ENCODE assay signal across 19 cellular contexts in the genomic region with DNA sequence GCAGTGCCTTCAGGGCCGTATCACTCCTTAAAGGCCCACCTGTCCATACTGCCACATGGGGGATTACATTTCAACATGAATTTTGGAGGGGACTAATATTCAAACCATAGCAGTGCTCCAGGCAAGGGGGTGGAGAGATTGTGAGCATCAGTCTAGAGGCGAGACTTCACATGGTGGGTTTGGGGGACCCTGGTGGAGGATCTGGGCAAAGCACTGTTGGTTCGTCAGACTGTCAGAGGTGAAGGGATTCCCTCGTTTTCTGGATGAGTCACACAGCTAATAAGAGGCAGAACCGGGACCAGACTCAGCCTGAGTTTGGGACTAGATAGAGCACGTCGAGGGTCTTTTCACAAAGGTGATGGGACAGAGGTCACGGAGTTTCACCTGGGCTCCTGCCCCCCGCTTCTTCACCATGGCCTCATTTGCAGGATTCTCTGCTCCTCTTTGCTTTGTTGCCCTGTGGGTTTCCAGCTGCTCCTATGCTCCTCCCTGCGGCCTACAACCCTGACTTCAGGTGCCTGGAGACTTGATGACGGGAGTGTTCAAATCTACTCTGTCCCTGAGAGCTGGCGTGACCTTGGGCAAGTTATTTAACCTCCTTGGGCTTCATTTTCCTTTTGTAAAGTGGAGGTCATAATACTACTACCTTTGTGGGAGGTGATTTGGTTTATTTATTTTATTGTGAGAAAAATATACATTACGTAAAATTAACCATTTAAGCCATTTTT. TPM values are rescaled to one million over a fixed set of nuclear protein-coding genes. Genes with fewer than 3 reads are reported as not detected.
DNase-seq lines count a peak whose midpoint lies in the region; ATAC-seq, FAIRE-seq and TF ChIP-seq lines count a peak whose summit lies in the region.
"Had no signal": no experiment of that assay in that cellular context is flagged by ENCODE, and none has a peak within 500 bp of the region (broad histone marks: within the 10 kb centered on the region; RNA-seq: fewer than 3 reads in every experiment).

No MANE protein-coding gene starts in this region.

- no peak overlapping the region for H3K4me3 ChIP-seq in GM12864 (ENCODE audit: low read depth, low read length)
- H3K4me3 ChIP-seq in choroid plexus epithelial cell (ENCODE audit: low read depth, low read length): no peak overlapping the region
- no peak overlapping the region for H3K4me3 ChIP-seq in pancreas
- H3K4me3 ChIP-seq: heart right ventricle had no signal

- H3K36me3 Mint-ChIP-seq in activated naive CD8-positive, alpha-beta T cell treated with anti-CD3 and anti-CD28 coated beads for 36 hours: no peaks in the 10 kb centered on the region
- H3K36me3 Mint-ChIP-seq in activated naive CD4-positive, alpha-beta T cell treated with anti-CD3 and anti-CD28 coated beads for 36 hours (ENCODE audit: low read depth): no peaks in the 10 kb centered on the region
- H3K36me3 Mint-ChIP-seq: CD14-positive monocyte had no signal

- CTCF ChIA-PET in activated naive CD4-positive, alpha-beta T cell treated with anti-CD3 and anti-CD28 coated beads for 36 hours (lab: Charles Lee): interaction anchor here (1.3 kb wide), 1 partner anchor 147 kb away, joined by 3 read pairs; no protein-coding TSS in a partner anchor

- FAIRE-seq in HTR-8/SVneo (lab: Jason Lieb, UNC) (peak; percentile 51), pancreas (lab: Jason Lieb, UNC) (no peak)
- FAIRE-seq: colon had no signal

- peak in 2 of 4 donors; percentile 6 to 21 for ATAC-seq in pancreas
- ATAC-seq: activated naive CD8-positive, alpha-beta T cell treated with anti-CD3 and anti-CD28 coated beads, Interleukin-2, amount 50 U/mL, for 24 hours; heart right ventricle had no signal

- no peaks in the 10 kb centered on the region for H3K27me3 ChIP-seq in pancreas
- H3K27me3 ChIP-seq: heart right ventricle had no signal

- H3K9me3 Mint-ChIP-seq in activated naive CD8-positive, alpha-beta T cell treated with anti-CD3 and anti-CD28 coated beads for 36 hours: no peaks in the 10 kb centered on the region
- H3K9me3 Mint-ChIP-seq in activated naive CD4-positive, alpha-beta T cell treated with anti-CD3 and anti-CD28 coated beads for 36 hours: no peaks in the 10 kb centered on the region
- H3K9me3 Mint-ChIP-seq: activated naive CD8-positive, alpha-beta T cell treated with anti-CD3 and anti-CD28 coated beads, Interleukin-2, amount 50 U/mL, for 24 hours; CD14-positive monocyte had no signal

- H3K36me3 ChIP-seq in pancreas: no peaks in the 10 kb centered on the region

- intact Hi-C loops in pancreas (cut with DNase I): no loop called here
- intact Hi-C loops in activated naive CD4-positive, alpha-beta T cell treated with anti-CD3 and anti-CD28 coated beads for 36 hours (cut with micrococcal nuclease): no loop called here

- H3K4me3 Mint-ChIP-seq in activated naive CD8-positive, alpha-beta T cell treated with anti-CD3 and anti-CD28 coated beads for 36 hours: no peak overlapping the region
- H3K4me3 Mint-ChIP-seq in activated naive CD4-positive, alpha-beta T cell treated with anti-CD3 and anti-CD28 coated beads for 36 hours: no peak overlapping the region
- H3K4me3 Mint-ChIP-seq: activated naive CD8-positive, alpha-beta T cell treated with anti-CD3 and anti-CD28 coated beads, Interleukin-2, amount 50 U/mL, for 24 hours; CD14-positive monocyte had no signal

- no peaks in the 10 kb centered on the region for H3K4me1 Mint-ChIP-seq in activated naive CD8-positive, alpha-beta T cell treated with anti-CD3 and anti-CD28 coated beads for 36 hours
- no peaks in the 10 kb centered on the region for H3K4me1 Mint-ChIP-seq in activated naive CD4-positive, alpha-beta T cell treated with anti-CD3 and anti-CD28 coated beads for 36 hours (ENCODE audit: low read depth)
- H3K4me1 Mint-ChIP-seq: activated naive CD8-positive, alpha-beta T cell treated with anti-CD3 and anti-CD28 coated beads, Interleukin-2, amount 50 U/mL, for 24 hours; CD14-positive monocyte had no signal

- H3K4me1 ChIP-seq in pancreas: peaks cover 27 to 56% (median 41%) of the 10 kb centered on the region in 3 donors
- H3K4me1 ChIP-seq: parathyroid adenoma had no signal

- peak; percentile 37 for TF ChIP-seq CTCF in GM12864 (IDR thresholded peaks at IDR 0.05; ENCODE audit: low read depth, low read length, missing control alignments)
- peak; percentile 38 for TF ChIP-seq CTCF in choroid plexus epithelial cell (conservative IDR thresholded peaks at IDR 0.05; ENCODE audit: low read depth, low read length)
- no peak for TF ChIP-seq CTCF in pancreas (IDR thresholded peaks at IDR 0.05)

- H3K27ac Mint-ChIP-seq in activated naive CD8-positive, alpha-beta T cell treated with anti-CD3 and anti-CD28 coated beads for 36 hours: no peak overlapping the region
- H3K27ac Mint-ChIP-seq in activated naive CD4-positive, alpha-beta T cell treated with anti-CD3 and anti-CD28 coated beads for 36 hours: no peak overlapping the region
- H3K27ac Mint-ChIP-seq: activated naive CD8-positive, alpha-beta T cell treated with anti-CD3 and anti-CD28 coated beads, Interleukin-2, amount 50 U/mL, for 24 hours; CD14-positive monocyte had no signal

- 30 to 62% methylated on average over 13 of the region's 13 CpGs for WGBS in pancreas, 2 donors

- H3K27ac ChIP-seq in pancreas: peak overlapping the region; percentile 17 to 84 (median 80)
- H3K27ac ChIP-seq: parathyroid adenoma had no signal

- H3K9me3 ChIP-seq in pancreas: no peaks in the 10 kb centered on the region
- H3K9me3 ChIP-seq: heart right ventricle had no signal

- no peaks in the 10 kb centered on the region for H3K27me3 Mint-ChIP-seq in activated naive CD8-positive, alpha-beta T cell treated with anti-CD3 and anti-CD28 coated beads for 36 hours
- no peaks in the 10 kb centered on the region for H3K27me3 Mint-ChIP-seq in activated naive CD4-positive, alpha-beta T cell treated with anti-CD3 and anti-CD28 coated beads for 36 hours (ENCODE audit: low read depth)
- H3K27me3 Mint-ChIP-seq: activated naive CD8-positive, alpha-beta T cell treated with anti-CD3 and anti-CD28 coated beads, Interleukin-2, amount 50 U/mL, for 24 hours had no signal

- DNase-seq in GM12864 (ENCODE audit: low read depth): no peak
- DNase-seq in HTR-8/SVneo (ENCODE audit: insufficient read length, low spot score): no peak
- no peak for DNase-seq in choroid plexus epithelial cell (ENCODE audit: low read depth)
- peak in 4 of 6 donors; percentile 16 to 61 (median 39) for DNase-seq in pancreas
- DNase-seq in activated naive CD8-positive, alpha-beta T cell treated with anti-CD3 and anti-CD28 coated beads for 36 hours: no peak
- DNase-seq in activated CD4-positive, CD25-positive, alpha-beta regulatory T cell treated with anti-CD3 and anti-CD28 coated beads, Interleukin-2, amount 50 U/mL, for 72 hours: no peak
- no peak for DNase-seq in iPS-NIHi11 (ENCODE audit: low spot score)
- DNase-seq in activated naive CD4-positive, alpha-beta T cell treated with anti-CD3 and anti-CD28 coated beads for 36 hours: no peak
- DNase-seq: activated CD4-positive, alpha-beta T cell treated with anti-CD3 and anti-CD28 coated beads for 4 hours; activated naive CD8-positive, alpha-beta T cell treated with anti-CD3 and anti-CD28 coated beads, Interleukin-2, amount 50 U/mL, for 24 hours; heart right ventricle; kidney glomerular epithelial cell; midbrain; NCI-H2107; NCI-H774; stimulated activated CD4-positive, alpha-beta T cell treated with anti-CD3 and anti-CD28 coated beads, Interleukin-12 subunit alpha, Interleukin-12 subunit beta, amount 100 ng/mL, for 4 hours had no signal

RNA-seq across cellular contexts. Expression of gene TEAD4, which starts 41.5 kb away (rescaled TPM):
- total RNA-seq in pancreas: 10 to 100 TPM; 22.6 to 43.8 (median 31.0) TPM
- polyA plus RNA-seq in pancreas: 10 to 100 TPM; 17.4 to 30.3 TPM
- 1 to 10 TPM; 3.4 to 3.7 TPM for total RNA-seq in activated naive CD8-positive, alpha-beta T cell treated with anti-CD3 and anti-CD28 coated beads for 36 hours
- 1 to 10 TPM; 3.7 to 4.5 TPM for total RNA-seq in activated naive CD4-positive, alpha-beta T cell treated with anti-CD3 and anti-CD28 coated beads for 36 hours
- polyA plus RNA-seq: CD14-positive monocyte had no signal

Comparison
In these comparisons a context has a peak if more than half of its experiments do, and no peak if none do; other contexts are left out.
1. DNase-seq: peak in pancreas (4 of 6); none in GM12864 (single experiment), HTR-8/SVneo (single experiment), choroid plexus epithelial cell (single experiment), activated naive CD8-positive, alpha-beta T cell treated with anti-CD3 and anti-CD28 coated beads for 36 hours (single experiment), activated CD4-positive, CD25-positive, alpha-beta regulatory T cell treated with anti-CD3 and anti-CD28 coated beads, Interleukin-2, amount 50 U/mL, for 72 hours (single experiment), iPS-NIHi11 (single experiment) and activated naive CD4-positive, alpha-beta T cell treated with anti-CD3 and anti-CD28 coated beads for 36 hours (single experiment).
2. CTCF ChIP-seq: peak in GM12864 (single experiment) and choroid plexus epithelial cell (single experiment); none in pancreas (0 of 4).
3. RNA of gene TEAD4, which starts 41.5 kb away (total RNA-seq): 22.6 to 43.8 TPM in pancreas; 3.7 to 4.5 TPM in activated naive CD4-positive, alpha-beta T cell treated with anti-CD3 and anti-CD28 coated beads for 36 hours and 3.4 to 3.7 TPM in activated naive CD8-positive, alpha-beta T cell treated with anti-CD3 and anti-CD28 coated beads for 36 hours; every median in the first group is over 4 times any median in the second.